Comparison of ENCODE assay signal across 26 cellular contexts in genomic region chr15:29945943-29946591, GRCh38.
DNase-seq lines count a peak whose midpoint lies in the region; ATAC-seq and TF ChIP-seq lines count a peak whose summit lies in the region.
"Had no signal": no experiment of that assay in that cellular context is flagged by ENCODE, and none has a peak within 500 bp of the region (broad histone marks: within the 10 kb centered on the region; RNA-seq: fewer than 3 reads in every experiment).

No MANE protein-coding gene starts in this region.

- no peaks in the 10 kb centered on the region for H3K4me1 ChIP-seq in ovary (ENCODE audit: insufficient read depth)
- H3K4me1 ChIP-seq: gastrocnemius medialis, lower lobe of right lung, prostate gland, SJCRH30, tibial artery had no signal

- no peaks in the 10 kb centered on the region for H3K36me3 Mint-ChIP-seq in activated CD4-positive, alpha-beta T cell treated with anti-CD3 and anti-CD28 coated beads, Interleukin-2, amount 10 ng/mL, durations not matched to agents 24 days and 14 days (ENCODE audit: low read depth)
- no peaks in the 10 kb centered on the region for H3K36me3 Mint-ChIP-seq in activated CD4-positive, alpha-beta T cell treated with anti-CD3 and anti-CD28 coated beads, Interleukin-2, amount 10 ng/mL, durations not matched to agents 7 days and 5 days (ENCODE audit: low read depth)
- H3K36me3 Mint-ChIP-seq: activated naive CD8-positive, alpha-beta T cell treated with anti-CD3 and anti-CD28 coated beads, Interleukin-2, amount 10 ng/mL, durations not matched to agents 7 days and 5 days; CD4-positive, alpha-beta memory T cell; naive B cell had no signal

- H3K27ac ChIP-seq in angular gyrus (ENCODE audit: low read depth, low read length), result peak overlapping the region; percentile 44
- no peak overlapping the region for H3K27ac ChIP-seq in ovary
- H3K27ac ChIP-seq: gastrocnemius medialis, lower lobe of right lung, prostate gland, SJCRH30, tibial artery had no signal

- POLR2A ChIA-PET in activated CD4-positive, alpha-beta T cell treated with anti-CD3 and anti-CD28 coated beads, Interleukin-2, amount 10 ng/mL, durations not matched to agents 7 days and 5 days (lab: Charles Lee), result no interaction called here

- WGBS in ovary, 3 donors, result 80 to 88% (median 83%) methylated on average over 9 of the region's 9 CpGs

- H3K4me1 Mint-ChIP-seq in activated CD4-positive, alpha-beta T cell treated with anti-CD3 and anti-CD28 coated beads, Interleukin-2, amount 10 ng/mL, durations not matched to agents 24 days and 14 days, result no peaks in the 10 kb centered on the region
- no peaks in the 10 kb centered on the region for H3K4me1 Mint-ChIP-seq in activated CD4-positive, alpha-beta T cell treated with anti-CD3 and anti-CD28 coated beads, Interleukin-2, amount 10 ng/mL, durations not matched to agents 7 days and 5 days
- H3K4me1 Mint-ChIP-seq: activated naive CD8-positive, alpha-beta T cell treated with anti-CD3 and anti-CD28 coated beads, Interleukin-2, amount 10 ng/mL, durations not matched to agents 7 days and 5 days; CD4-positive, alpha-beta memory T cell; central memory CD8-positive, alpha-beta T cell; naive B cell had no signal

- H3K27ac Mint-ChIP-seq in activated CD4-positive, alpha-beta T cell treated with anti-CD3 and anti-CD28 coated beads, Interleukin-2, amount 10 ng/mL, durations not matched to agents 24 days and 14 days, result no peak overlapping the region
- no peak overlapping the region for H3K27ac Mint-ChIP-seq in activated CD4-positive, alpha-beta T cell treated with anti-CD3 and anti-CD28 coated beads, Interleukin-2, amount 10 ng/mL, durations not matched to agents 7 days and 5 days
- H3K27ac Mint-ChIP-seq: activated naive CD8-positive, alpha-beta T cell treated with anti-CD3 and anti-CD28 coated beads, Interleukin-2, amount 10 ng/mL, durations not matched to agents 7 days and 5 days; CD4-positive, alpha-beta memory T cell; naive B cell; T-helper 2 cell treated with Interferon-gamma antibody and Interleukin-4, amounts not matched to agents 5 μg/mL and 100 μg/mL, for 36 hours had no signal

- no peak for ATAC-seq in GM19397 (IDR thresholded peaks at IDR 0.05; ENCODE audit: unreplicated experiment)
- ATAC-seq: gastrocnemius medialis, lower lobe of right lung had no signal

- H3K9me3 ChIP-seq in ovary, result no peaks in the 10 kb centered on the region
- H3K9me3 ChIP-seq: gastrocnemius medialis, lower lobe of right lung, prostate gland, SJCRH30, tibial artery had no signal

- H3K4me3 ChIP-seq in foreskin fibroblast (ENCODE audit: low read depth in 1 of 2, low read length in 2 of 2), result no peak overlapping the region
- no peak overlapping the region for H3K4me3 ChIP-seq in ovary
- H3K4me3 ChIP-seq: gastrocnemius medialis, lower lobe of right lung, prostate gland, SJCRH30, tibial artery had no signal

- H3K9me3 Mint-ChIP-seq in activated CD4-positive, alpha-beta T cell treated with anti-CD3 and anti-CD28 coated beads, Interleukin-2, amount 10 ng/mL, durations not matched to agents 24 days and 14 days, result no peaks in the 10 kb centered on the region
- H3K9me3 Mint-ChIP-seq in activated CD4-positive, alpha-beta T cell treated with anti-CD3 and anti-CD28 coated beads, Interleukin-2, amount 10 ng/mL, durations not matched to agents 7 days and 5 days, result no peaks in the 10 kb centered on the region
- H3K9me3 Mint-ChIP-seq: central memory CD8-positive, alpha-beta T cell; T-helper 2 cell treated with Interferon-gamma antibody and Interleukin-4, amounts not matched to agents 5 μg/mL and 100 μg/mL, for 36 hours had no signal

- no peak overlapping the region for H3K4me3 Mint-ChIP-seq in activated CD4-positive, alpha-beta T cell treated with anti-CD3 and anti-CD28 coated beads, Interleukin-2, amount 10 ng/mL, durations not matched to agents 24 days and 14 days
- no peak overlapping the region for H3K4me3 Mint-ChIP-seq in activated CD4-positive, alpha-beta T cell treated with anti-CD3 and anti-CD28 coated beads, Interleukin-2, amount 10 ng/mL, durations not matched to agents 7 days and 5 days
- H3K4me3 Mint-ChIP-seq: activated naive CD8-positive, alpha-beta T cell treated with anti-CD3 and anti-CD28 coated beads, Interleukin-2, amount 10 ng/mL, durations not matched to agents 7 days and 5 days; CD4-positive, alpha-beta memory T cell; central memory CD8-positive, alpha-beta T cell; naive B cell; T-helper 2 cell treated with Interferon-gamma antibody and Interleukin-4, amounts not matched to agents 5 μg/mL and 100 μg/mL, for 36 hours had no signal

- no peaks in the 10 kb centered on the region for H3K36me3 ChIP-seq in ovary
- H3K36me3 ChIP-seq: gastrocnemius medialis, lower lobe of right lung, prostate gland, SJCRH30, tibial artery had no signal

- TF ChIP-seq POLR2A in ovary (IDR thresholded peaks at IDR 0.05), result no peak

- CTCF ChIA-PET in activated CD4-positive, alpha-beta T cell treated with anti-CD3 and anti-CD28 coated beads, Interleukin-2, amount 10 ng/mL, durations not matched to agents 7 days and 5 days (lab: Charles Lee), result no interaction called here

- TF ChIP-seq CTCF in foreskin fibroblast (IDR thresholded peaks at IDR 0.05; ENCODE audit: low read depth, low read length) (no peak), GM13977 (IDR thresholded peaks at IDR 0.05; ENCODE audit: extremely low read depth, insufficient read depth, missing control alignments) (no peak), ovary (IDR thresholded peaks at IDR 0.05) (no peak)

- H3K27me3 Mint-ChIP-seq in activated CD4-positive, alpha-beta T cell treated with anti-CD3 and anti-CD28 coated beads, Interleukin-2, amount 10 ng/mL, durations not matched to agents 24 days and 14 days, result no peaks in the 10 kb centered on the region
- no peaks in the 10 kb centered on the region for H3K27me3 Mint-ChIP-seq in activated CD4-positive, alpha-beta T cell treated with anti-CD3 and anti-CD28 coated beads, Interleukin-2, amount 10 ng/mL, durations not matched to agents 7 days and 5 days
- H3K27me3 Mint-ChIP-seq: activated naive CD8-positive, alpha-beta T cell treated with anti-CD3 and anti-CD28 coated beads, Interleukin-2, amount 10 ng/mL, durations not matched to agents 7 days and 5 days; naive B cell had no signal

- no peak for TF ChIP-seq EP300 in ovary (IDR thresholded peaks at IDR 0.05)

- peak; percentile 20 for DNase-seq in activated CD4-positive, alpha-beta T cell treated with anti-CD3 and anti-CD28 coated beads, Interleukin-2, amount 10 ng/mL, durations not matched to agents 24 days and 14 days
- DNase-seq in activated CD4-positive, alpha-beta T cell treated with anti-CD3 and anti-CD28 coated beads, Interleukin-2, amount 10 ng/mL, durations not matched to agents 7 days and 5 days, result no peak
- DNase-seq in foreskin fibroblast (peak; percentile 72 to 85), NCI-H1092 (lab: John Stamatoyannopoulos, UW) (no peak), GM13977 (ENCODE audit: low spot score) (no peak), ovary (no peak)
- DNase-seq: 8988T; activated CD4-positive, CD25-positive, alpha-beta regulatory T cell; activated CD8-positive, alpha-beta memory T cell treated with anti-CD3 and anti-CD28 coated beads for 24 hours; activated naive CD8-positive, alpha-beta T cell treated with anti-CD3 and anti-CD28 coated beads, Interleukin-2, amount 10 ng/mL, durations not matched to agents 7 days and 5 days; CD4-positive, alpha-beta memory T cell; DMS79; effector memory CD4-positive, alpha-beta T cell; gastrocnemius medialis; lower lobe of right lung; MV-4-11; naive B cell; NCI-H2029 treated with DMSO at 0.1 percent for 48 hours; NCI-H524; SJCRH30; tibial artery had no signal

- no peaks in the 10 kb centered on the region for H3K27me3 ChIP-seq in ovary
- H3K27me3 ChIP-seq: gastrocnemius medialis, SJCRH30, tibial artery had no signal

- in situ Hi-C loops in GM13977 (cut with MboI; ENCODE audit: low pct_unique_long_range_greater_than_20kb, low sequenced_read_pairs, unreplicated experiment), result no loop called here

- intact Hi-C loops in activated CD4-positive, alpha-beta T cell treated with anti-CD3 and anti-CD28 coated beads, Interleukin-2, amount 10 ng/mL, durations not matched to agents 24 days and 14 days (cut with micrococcal nuclease), result no loop called here
- intact Hi-C loops in ovary (cut with DNase I), result no loop called here

Comparison
In these comparisons a context has a peak if more than half of its experiments do, and no peak if none do; other contexts are left out.
1. DNase-seq: peak in activated CD4-positive, alpha-beta T cell treated with anti-CD3 and anti-CD28 coated beads, Interleukin-2, amount 10 ng/mL, durations not matched to agents 24 days and 14 days (single experiment) and foreskin fibroblast (2 of 2); none in activated CD4-positive, alpha-beta T cell treated with anti-CD3 and anti-CD28 coated beads, Interleukin-2, amount 10 ng/mL, durations not matched to agents 7 days and 5 days (single experiment), NCI-H1092 (single experiment), GM13977 (single experiment) and ovary (0 of 5).